ENCODE assay signal across 20 cellular contexts in the genomic region with DNA sequence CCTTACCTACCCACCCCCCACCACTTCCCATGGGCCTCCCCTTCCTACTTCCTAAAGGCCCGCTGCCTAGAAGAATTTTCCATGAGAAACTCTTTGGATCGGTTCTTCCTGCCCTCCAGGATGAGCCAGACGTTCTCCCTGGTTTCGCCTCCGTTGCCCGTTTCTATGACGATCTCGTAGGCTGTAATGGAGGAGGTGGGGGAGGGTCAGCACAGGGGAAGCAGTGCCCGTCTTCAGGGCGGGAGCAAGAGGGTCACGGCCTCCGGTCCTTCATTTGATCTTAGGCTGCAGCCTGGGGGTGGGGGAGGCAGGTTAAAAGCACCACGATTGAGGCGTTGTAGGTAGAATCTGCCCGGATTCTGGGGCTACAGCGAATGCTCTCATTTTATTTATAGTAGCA.
"Had no signal": no experiment of that assay in that cellular context is flagged by ENCODE, and none has a peak within 500 bp of the region (broad histone marks: within the 10 kb centered on the region; RNA-seq: fewer than 3 reads in every experiment).

No MANE protein-coding gene starts in this region.

- H3K27ac Mint-ChIP-seq: activated CD4-positive, alpha-beta memory T cell treated with anti-CD3 and anti-CD28 coated beads, Interleukin-2, amount 10 ng/mL, durations not matched to agents 7 days and 5 days; activated CD4-positive, alpha-beta T cell treated with anti-CD3 and anti-CD28 coated beads, Interleukin-2, amount 10 ng/mL, durations not matched to agents 24 days and 14 days; naive thymus-derived CD4-positive, alpha-beta T cell; stimulated activated naive CD8-positive, alpha-beta T cell treated with anti-CD3 and anti-CD28 coated beads, Interleukin-15, amount 100 ng/mL, for 72 hours had no signal

- H3K27me3 Mint-ChIP-seq: stimulated activated naive CD8-positive, alpha-beta T cell treated with anti-CD3 and anti-CD28 coated beads, Interleukin-15, amount 100 ng/mL, for 72 hours had no signal

- ATAC-seq: activated CD4-positive, CD25-positive, alpha-beta regulatory T cell treated with anti-CD3 and anti-CD28 coated beads, Interleukin-2, amount 50 U/mL, for 24 hours; body of pancreas; left lobe of liver; naive thymus-derived CD4-positive, alpha-beta T cell; right lobe of liver; stimulated activated naive CD8-positive, alpha-beta T cell treated with anti-CD3 and anti-CD28 coated beads, Interleukin-15, amount 100 ng/mL, for 72 hours had no signal

- H3K36me3 ChIP-seq: right lobe of liver, tibial artery had no signal

- H3K4me3 Mint-ChIP-seq: activated CD4-positive, alpha-beta memory T cell treated with anti-CD3 and anti-CD28 coated beads, Interleukin-2, amount 10 ng/mL, durations not matched to agents 7 days and 5 days; activated CD4-positive, alpha-beta T cell treated with anti-CD3 and anti-CD28 coated beads, Interleukin-2, amount 10 ng/mL, durations not matched to agents 24 days and 14 days; naive thymus-derived CD4-positive, alpha-beta T cell; stimulated activated naive CD8-positive, alpha-beta T cell treated with anti-CD3 and anti-CD28 coated beads, Interleukin-15, amount 100 ng/mL, for 72 hours had no signal

- H3K9me3 Mint-ChIP-seq: activated CD4-positive, alpha-beta T cell treated with anti-CD3 and anti-CD28 coated beads, Interleukin-2, amount 10 ng/mL, durations not matched to agents 24 days and 14 days; stimulated activated naive CD8-positive, alpha-beta T cell treated with anti-CD3 and anti-CD28 coated beads, Interleukin-15, amount 100 ng/mL, for 72 hours had no signal

- H3K4me3 ChIP-seq: body of pancreas, hepatocyte, lung, right lobe of liver, skin epidermis, tibial artery had no signal

- H3K4me2 ChIP-seq: hepatocyte had no signal

- H3K27me3 ChIP-seq: body of pancreas, hepatocyte, right lobe of liver had no signal

- H3K79me2 ChIP-seq: hepatocyte had no signal

- H3K9me3 ChIP-seq: body of pancreas, right lobe of liver had no signal

- H3K36me3 Mint-ChIP-seq: naive thymus-derived CD4-positive, alpha-beta T cell had no signal

- H2AFZ ChIP-seq: hepatocyte had no signal

- H3K4me1 ChIP-seq: body of pancreas, right lobe of liver, tibial artery had no signal

- DNase-seq: activated CD4-positive, alpha-beta memory T cell treated with anti-CD3 and anti-CD28 coated beads, Interleukin-2, amount 10 ng/mL, durations not matched to agents 7 days and 5 days; activated CD4-positive, alpha-beta T cell treated with anti-CD3 and anti-CD28 coated beads, Interleukin-2, amount 10 ng/mL, durations not matched to agents 24 days and 14 days; activated effector memory CD4-positive, alpha-beta T cell treated with anti-CD3 and anti-CD28 coated beads, Interleukin-2, amount 50 U/mL, for 16 hours; activated naive CD4-positive, alpha-beta T cell treated with anti-CD3 and anti-CD28 coated beads, Interleukin-2, amount 50 U/mL, for 16 hours; activated T-cell treated with anti-CD3 and anti-CD28 coated beads for 4 hours; body of pancreas; dermis blood vessel endothelial cell; effector memory CD4-positive, alpha-beta T cell; foreskin melanocyte; kidney; naive thymus-derived CD4-positive, alpha-beta T cell; right lobe of liver; stimulated activated CD4-positive, alpha-beta T cell treated with anti-CD3 and anti-CD28 coated beads, Interleukin-1b, Interleukin-23, amount 100 ng/mL, for 48 hours; stimulated activated naive CD8-positive, alpha-beta T cell treated with anti-CD3 and anti-CD28 coated beads, Interleukin-15, amount 100 ng/mL, for 72 hours; tibial artery had no signal

- H3K27ac ChIP-seq: body of pancreas, hepatocyte, right lobe of liver, skin epidermis, tibial artery had no signal

- H3K4me1 Mint-ChIP-seq: activated CD4-positive, alpha-beta memory T cell treated with anti-CD3 and anti-CD28 coated beads, Interleukin-2, amount 10 ng/mL, durations not matched to agents 7 days and 5 days; activated CD4-positive, alpha-beta T cell treated with anti-CD3 and anti-CD28 coated beads, Interleukin-2, amount 10 ng/mL, durations not matched to agents 24 days and 14 days; naive thymus-derived CD4-positive, alpha-beta T cell; stimulated activated naive CD8-positive, alpha-beta T cell treated with anti-CD3 and anti-CD28 coated beads, Interleukin-15, amount 100 ng/mL, for 72 hours had no signal
